Comparison of ENCODE assay signal across 37 cellular contexts in the genomic region with DNA sequence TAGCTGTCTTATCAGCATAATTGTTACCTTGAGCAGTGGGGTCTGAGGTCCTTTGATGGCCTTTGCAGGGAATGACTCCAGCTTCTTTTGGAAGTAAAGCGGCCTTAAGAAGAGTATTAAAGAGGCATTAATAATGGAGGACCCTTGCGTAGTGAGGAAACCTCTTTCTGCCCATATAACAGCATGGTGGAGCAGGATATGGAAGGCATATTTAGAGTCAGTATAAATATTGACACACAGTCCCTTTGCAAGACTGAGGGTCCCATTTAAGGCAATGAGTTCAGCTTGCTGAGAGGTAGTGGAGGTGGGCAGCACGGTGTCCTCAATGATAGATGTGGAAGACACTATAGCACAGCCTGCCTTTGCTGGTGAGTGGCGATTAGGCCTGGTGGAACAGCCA. TPM values are rescaled to one million over a fixed set of nuclear protein-coding genes. Genes with fewer than 3 reads are reported as not detected.
"Had no signal": no experiment of that assay in that cellular context is flagged by ENCODE, and none has a peak within 500 bp of the region (broad histone marks: within the 10 kb centered on the region; RNA-seq: fewer than 3 reads in every experiment).

No MANE protein-coding gene starts in this region.

- H3K36me3 ChIP-seq: brain microvascular endothelial cell, breast epithelium had no signal

- H3K36me3 Mint-ChIP-seq: activated naive CD4-positive, alpha-beta T cell treated with anti-CD3 and anti-CD28 coated beads, Interleukin-2, amount 10 ng/mL, durations not matched to agents 7 days and 5 days had no signal

- H3K27ac Mint-ChIP-seq: activated B cell treated with CpG ODN at 0.5 μM for 24 hours; activated CD4-positive, alpha-beta memory T cell treated with anti-CD3 and anti-CD28 coated beads, Interleukin-2, amount 10 ng/mL, durations not matched to agents 7 days and 5 days; activated CD4-positive, alpha-beta T cell treated with anti-CD3 and anti-CD28 coated beads for 36 hours; activated CD4-positive, alpha-beta T cell treated with anti-CD3 and anti-CD28 coated beads, Interleukin-2, amount 10 ng/mL, durations not matched to agents 7 days and 5 days; activated CD8-positive, alpha-beta memory T cell treated with anti-CD3 and anti-CD28 coated beads, Interleukin-2, amount 10 ng/mL, durations not matched to agents 7 days and 5 days; activated CD8-positive, alpha-beta T cell treated with anti-CD3 and anti-CD28 coated beads, Interleukin-2, amount 10 ng/mL, durations not matched to agents 7 days and 5 days; activated naive CD4-positive, alpha-beta T cell treated with anti-CD3 and anti-CD28 coated beads, Interleukin-2, amount 10 ng/mL, durations not matched to agents 7 days and 5 days; activated naive CD4-positive, alpha-beta T cell treated with anti-CD3 and anti-CD28 coated beads, Interleukin-2, amount 50 U/mL, for 24 hours; activated naive CD8-positive, alpha-beta T cell; activated naive CD8-positive, alpha-beta T cell treated with anti-CD3 and anti-CD28 coated beads, Interleukin-2, amount 10 ng/mL, durations not matched to agents 7 days and 5 days; activated naive CD8-positive, alpha-beta T cell treated with anti-CD3 and anti-CD28 coated beads, Interleukin-2, amount 50 U/mL, for 24 hours; activated T-cell treated with anti-CD3 and anti-CD28 coated beads, Interleukin-2, amount 50 U/mL, for 24 hours; activated T-helper 2 cell treated with anti-CD3 and anti-CD28 coated beads, Interferon-gamma antibody, Interleukin-2, Interleukin-4, amounts not matched to agents 10 μg/mL and 5 μg/mL and 100 μg/mL, durations not matched to agents 14 hours and 24 hours and 36 hours; T-helper 1 cell treated with Interleukin-12 subunit alpha and Interleukin-12 subunit beta and Interleukin-4 antibody, amounts not matched to agents 30 μg/mL and 1 μg/mL, for 36 hours; T-helper 2 cell treated with Interferon-gamma antibody and Interleukin-4, amounts not matched to agents 5 μg/mL and 100 μg/mL, for 36 hours had no signal

- H3K9me3 ChIP-seq: body of pancreas, breast epithelium had no signal

- H3K27ac ChIP-seq: body of pancreas, brain microvascular endothelial cell, breast epithelium, VCaP had no signal

- H3K4me1 ChIP-seq: body of pancreas, breast epithelium had no signal

- H3K4me3 Mint-ChIP-seq: activated B cell treated with CpG ODN at 0.5 μM for 24 hours; activated CD4-positive, alpha-beta memory T cell treated with anti-CD3 and anti-CD28 coated beads, Interleukin-2, amount 10 ng/mL, durations not matched to agents 7 days and 5 days; activated CD4-positive, alpha-beta T cell treated with anti-CD3 and anti-CD28 coated beads for 36 hours; activated CD4-positive, alpha-beta T cell treated with anti-CD3 and anti-CD28 coated beads, Interleukin-2, amount 10 ng/mL, durations not matched to agents 7 days and 5 days; activated CD8-positive, alpha-beta memory T cell treated with anti-CD3 and anti-CD28 coated beads, Interleukin-2, amount 10 ng/mL, durations not matched to agents 7 days and 5 days; activated CD8-positive, alpha-beta T cell treated with anti-CD3 and anti-CD28 coated beads, Interleukin-2, amount 10 ng/mL, durations not matched to agents 7 days and 5 days; activated naive CD4-positive, alpha-beta T cell treated with anti-CD3 and anti-CD28 coated beads, Interleukin-2, amount 10 ng/mL, durations not matched to agents 7 days and 5 days; activated naive CD4-positive, alpha-beta T cell treated with anti-CD3 and anti-CD28 coated beads, Interleukin-2, amount 50 U/mL, for 24 hours; activated naive CD8-positive, alpha-beta T cell; activated naive CD8-positive, alpha-beta T cell treated with anti-CD3 and anti-CD28 coated beads, Interleukin-2, amount 10 ng/mL, durations not matched to agents 7 days and 5 days; activated naive CD8-positive, alpha-beta T cell treated with anti-CD3 and anti-CD28 coated beads, Interleukin-2, amount 50 U/mL, for 24 hours; activated T-cell treated with anti-CD3 and anti-CD28 coated beads, Interleukin-2, amount 50 U/mL, for 24 hours; T-helper 1 cell treated with Interleukin-12 subunit alpha and Interleukin-12 subunit beta and Interleukin-4 antibody, amounts not matched to agents 30 μg/mL and 1 μg/mL, for 36 hours; T-helper 2 cell treated with Interferon-gamma antibody and Interleukin-4, amounts not matched to agents 5 μg/mL and 100 μg/mL, for 36 hours had no signal

- H3K4me1 Mint-ChIP-seq: activated B cell treated with CpG ODN at 0.5 μM for 24 hours had no signal

- H3K4me3 ChIP-seq: body of pancreas, breast epithelium had no signal

- DNase-seq: activated B cell treated with CpG ODN at 0.5 μM for 24 hours; activated CD4-positive, alpha-beta memory T cell treated with anti-CD3 and anti-CD28 coated beads, Interleukin-2, amount 10 ng/mL, durations not matched to agents 7 days and 5 days; activated CD4-positive, alpha-beta T cell treated with anti-CD3 and anti-CD28 coated beads for 1 hour; activated CD4-positive, alpha-beta T cell treated with anti-CD3 and anti-CD28 coated beads for 36 hours; activated CD4-positive, alpha-beta T cell treated with anti-CD3 and anti-CD28 coated beads for 48 hours; activated CD4-positive, alpha-beta T cell treated with anti-CD3 and anti-CD28 coated beads, Interleukin-2, amount 10 ng/mL, durations not matched to agents 7 days and 5 days; activated CD4-positive, alpha-beta T cell treated with anti-CD3 and anti-CD28 coated beads, Interleukin-2, amount 50 U/mL, for 48 hours; activated CD8-positive, alpha-beta memory T cell treated with anti-CD3 and anti-CD28 coated beads for 24 hours; activated CD8-positive, alpha-beta memory T cell treated with anti-CD3 and anti-CD28 coated beads, Interleukin-2, amount 10 ng/mL, durations not matched to agents 7 days and 5 days; activated CD8-positive, alpha-beta memory T cell treated with anti-CD3 and anti-CD28 coated beads, Interleukin-2, amount 50 U/mL, for 48 hours; activated CD8-positive, alpha-beta T cell treated with anti-CD3 and anti-CD28 coated beads, Interleukin-2, amount 10 ng/mL, durations not matched to agents 7 days and 5 days; activated gamma-delta T cell; activated naive CD4-positive, alpha-beta T cell treated with anti-CD3 and anti-CD28 coated beads, Interleukin-2, amount 10 ng/mL, durations not matched to agents 7 days and 5 days; activated naive CD4-positive, alpha-beta T cell treated with Interleukin-2 at 50 U/mL for 16 hours; activated naive CD8-positive, alpha-beta T cell treated with anti-CD3 and anti-CD28 coated beads, Interleukin-2, amount 10 ng/mL, durations not matched to agents 7 days and 5 days; activated naive CD8-positive, alpha-beta T cell treated with anti-CD3 and anti-CD28 coated beads, Interleukin-2, amount 50 U/mL, for 24 hours; activated T-cell treated with anti-CD3 and anti-CD28 coated beads, Interleukin-2, amount 50 U/mL, for 24 hours; activated T-cell treated with anti-CD3 and anti-CD28 coated beads, Interleukin-2, amount 50 U/mL, for 48 hours; amygdala; anterior cingulate cortex; body of pancreas; brain microvascular endothelial cell; central memory CD4-positive, alpha-beta T cell; SW 1271; T-helper 1 cell; T-helper 2 cell; T-helper 9 cell had no signal

- FAIRE-seq: astrocyte, TTC549 had no signal

- H3K27me3 Mint-ChIP-seq: activated B cell treated with CpG ODN at 0.5 μM for 24 hours; activated naive CD4-positive, alpha-beta T cell treated with anti-CD3 and anti-CD28 coated beads, Interleukin-2, amount 10 ng/mL, durations not matched to agents 7 days and 5 days; activated naive CD4-positive, alpha-beta T cell treated with anti-CD3 and anti-CD28 coated beads, Interleukin-2, amount 50 U/mL, for 24 hours; activated T-cell treated with anti-CD3 and anti-CD28 coated beads, Interleukin-2, amount 50 U/mL, for 24 hours had no signal

- ATAC-seq: activated CD4-positive, alpha-beta T cell treated with anti-CD3 and anti-CD28 coated beads for 36 hours; activated CD4-positive, CD25-positive, alpha-beta regulatory T cell treated with anti-CD3 and anti-CD28 coated beads, Interleukin-2, amount 50 U/mL, for 24 hours; activated CD8-positive, alpha-beta memory T cell treated with anti-CD3 and anti-CD28 coated beads, Interleukin-2, amount 10 ng/mL, durations not matched to agents 7 days and 5 days; activated CD8-positive, alpha-beta T cell treated with anti-CD3 and anti-CD28 coated beads, Interleukin-2, amount 10 ng/mL, durations not matched to agents 7 days and 5 days; activated naive CD8-positive, alpha-beta T cell treated with anti-CD3 and anti-CD28 coated beads, Interleukin-2, amount 50 U/mL, for 24 hours; body of pancreas had no signal

- H3K27me3 ChIP-seq: body of pancreas, brain microvascular endothelial cell, breast epithelium had no signal

RNA-seq across cellular contexts. Expression of a gene that starts 36.1 kb away (rescaled TPM):
- total RNA-seq: activated CD4-positive, alpha-beta T cell treated with anti-CD3 and anti-CD28 coated beads for 36 hours; activated CD4-positive, alpha-beta T cell treated with anti-CD3 and anti-CD28 coated beads, Interleukin-2, amount 10 ng/mL, durations not matched to agents 7 days and 5 days had no signal
